ENCODE assay signal across 25 cellular contexts in genomic region chr1:53539711-53540603, GRCh38.
"Had no signal": no experiment of that assay in that cellular context is flagged by ENCODE, and none has a peak within 500 bp of the region (broad histone marks: within the 10 kb centered on the region; RNA-seq: fewer than 3 reads in every experiment).

No MANE protein-coding gene starts in this region.

- DNase-seq: activated CD4-positive, alpha-beta memory T cell treated with anti-CD3 and anti-CD28 coated beads for 36 hours; activated CD4-positive, alpha-beta T cell treated with anti-CD3 and anti-CD28 coated beads for 4 hours; activated CD8-positive, alpha-beta memory T cell treated with anti-CD3 and anti-CD28 coated beads, Interleukin-2, amount 50 U/mL, for 4 hours; activated gamma-delta T cell treated with Interleukin-2 at 50 U/mL for 16 hours; activated naive CD4-positive, alpha-beta T cell treated with anti-CD3 and anti-CD28 coated beads, Interleukin-2, amount 50 U/mL, for 16 hours; activated T-cell treated with anti-CD3 and anti-CD28 coated beads, Interleukin-2, amount 50 U/mL, for 24 hours; amniotic stem cell; brain microvascular endothelial cell; cortex of kidney; effector memory CD8-positive, alpha-beta T cell; erythroblast; head of caudate nucleus; hippocampal formation; left colon; naive thymus-derived CD8-positive, alpha-beta T cell; stimulated activated CD4-positive, alpha-beta T cell treated with anti-CD3 and anti-CD28 coated beads, Interleukin-4, amount 100 ng/mL, for 24 hours; T-helper 1 cell; upper lobe of left lung had no signal

- H3K36me3 ChIP-seq: brain microvascular endothelial cell, gastroesophageal sphincter, right lobe of liver, upper lobe of left lung, vagina had no signal

- H3K27me3 ChIP-seq: brain microvascular endothelial cell, right lobe of liver, upper lobe of left lung, vagina had no signal

- H3K4me3 ChIP-seq: gastroesophageal sphincter, right lobe of liver, upper lobe of left lung, vagina had no signal

- H3K27ac ChIP-seq: brain microvascular endothelial cell, gastroesophageal sphincter, right lobe of liver, upper lobe of left lung, vagina had no signal

- ATAC-seq: activated T-helper 17 cell treated with anti-CD3 and anti-CD28 coated beads, Interleukin-2, amount 50 U/mL, for 72 hours; effector memory CD8-positive, alpha-beta T cell; gastroesophageal sphincter; left colon; naive thymus-derived CD8-positive, alpha-beta T cell; right lobe of liver; stimulated activated effector memory CD8-positive, alpha-beta T cell treated with anti-CD3 and anti-CD28 coated beads, Interleukin-12 subunit alpha, Interleukin-12 subunit beta, amount 100 ng/mL, for 72 hours had no signal

- H3K4me1 ChIP-seq: right lobe of liver, upper lobe of left lung had no signal

- H3K9me3 ChIP-seq: gastroesophageal sphincter, right lobe of liver, upper lobe of left lung, vagina had no signal

- FAIRE-seq: astrocyte, keratinocyte had no signal
